In the genomic region with DNA sequence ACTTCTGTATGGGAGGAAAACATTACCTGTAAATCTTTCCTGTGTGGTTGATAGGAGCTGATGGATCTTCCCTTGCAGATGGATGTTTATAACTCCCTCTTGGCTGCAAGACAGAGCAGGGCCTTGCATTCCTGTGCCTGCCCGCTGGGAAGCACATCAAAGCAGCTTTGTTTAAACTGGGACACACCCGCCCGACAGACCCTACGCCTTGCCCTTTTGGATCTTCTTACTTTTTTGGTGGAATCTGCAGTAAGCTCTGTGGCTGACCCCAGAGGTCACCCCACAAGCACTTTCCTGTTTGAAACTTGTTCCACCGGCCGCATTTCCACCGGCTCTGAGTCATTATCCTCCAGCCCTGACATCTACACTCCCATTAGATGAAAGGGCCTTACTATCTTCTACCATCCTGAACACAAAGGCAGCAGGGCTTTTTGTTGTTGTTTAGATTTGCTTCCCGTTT, we compare ENCODE assay signal across 8 cellular contexts.
DNase-seq lines count a peak whose midpoint lies in the region; ATAC-seq, FAIRE-seq and TF ChIP-seq lines count a peak whose summit lies in the region.

No MANE protein-coding gene starts in this region.

- WGBS in heart left ventricle, 4 donors: 48 to 56% (median 52%) methylated on average over 8 of the region's 8 CpGs

- H3K4me1 ChIP-seq in heart left ventricle: peaks cover 0 to 14% (median 0%) of the 10 kb centered on the region in 12 donors
- H3K4me1 ChIP-seq in effector memory CD4-positive, alpha-beta T cell (ENCODE audit: control insufficient read depth, insufficient read depth, low read length, poor library complexity, severe bottlenecking): peaks cover 5% of the 10 kb centered on the region
- H3K4me1 ChIP-seq in OCI-LY7 (ENCODE audit: insufficient read depth, low read length, poor library complexity, severe bottlenecking): peaks cover 2% of the 10 kb centered on the region

- DNase-seq in KBM-7: peak; percentile 27
- peak; percentile 68 for DNase-seq in activated CD8-positive, alpha-beta T cell treated with anti-CD3 and anti-CD28 coated beads for 36 hours
- peak; percentile 20 to 50 (median 30) for DNase-seq in heart left ventricle
- peak; percentile 58 for DNase-seq in smooth muscle cell of the brain vasculature (ENCODE audit: low read depth, low spot score)
- no peak for DNase-seq in GM12891 (ENCODE audit: insufficient read length, low spot score)
- DNase-seq in effector memory CD4-positive, alpha-beta T cell: no peak
- DNase-seq in OCI-LY7 (ENCODE audit: low spot score): no peak

- no peaks in the 10 kb centered on the region for H3K79me2 ChIP-seq in OCI-LY7 (ENCODE audit: insufficient read depth, low read depth, low read length)

- no peaks in the 10 kb centered on the region for H3K9me2 ChIP-seq in OCI-LY7 (ENCODE audit: insufficient read depth, low read length)

- intact Hi-C loops in activated CD8-positive, alpha-beta T cell treated with anti-CD3 and anti-CD28 coated beads for 36 hours (cut with micrococcal nuclease): no loop called here
- intact Hi-C loops in heart left ventricle (cut with DNase I) (no loop called here), OCI-LY7 (cut with micrococcal nuclease; ENCODE audit: unreplicated experiment) (no loop called here)

- no peak for TF ChIP-seq CTCF in activated CD8-positive, alpha-beta T cell treated with anti-CD3 and anti-CD28 coated beads for 36 hours (IDR thresholded peaks at IDR 0.05)
- TF ChIP-seq CTCF in heart left ventricle (IDR thresholded peaks at IDR 0.05) (no peak), OCI-LY7 (conservative IDR thresholded peaks at IDR 0.05; ENCODE audit: low read length) (no peak)

- H3K4me1 Mint-ChIP-seq in activated CD8-positive, alpha-beta T cell treated with anti-CD3 and anti-CD28 coated beads for 36 hours (ENCODE audit: low read depth): peaks cover 13% of the 10 kb centered on the region

- FAIRE-seq in GM12891 (lab: Jason Lieb, UNC): no peak

- no peaks in the 10 kb centered on the region for H4K20me1 ChIP-seq in OCI-LY7 (ENCODE audit: insufficient read depth, low read length)

- H3K4me3 Mint-ChIP-seq in activated CD8-positive, alpha-beta T cell treated with anti-CD3 and anti-CD28 coated beads for 36 hours: no peak overlapping the region

- H3K36me3 ChIP-seq in heart left ventricle (no peaks in the 10 kb centered on the region), OCI-LY7 (ENCODE audit: insufficient read depth, low read length) (no peaks in the 10 kb centered on the region)
- H3K36me3 ChIP-seq in effector memory CD4-positive, alpha-beta T cell (ENCODE audit: control insufficient read depth, insufficient read depth, low read length): no peaks in the 10 kb centered on the region

- no peaks in the 10 kb centered on the region for H3K27me3 Mint-ChIP-seq in activated CD8-positive, alpha-beta T cell treated with anti-CD3 and anti-CD28 coated beads for 36 hours

- in situ Hi-C loops in KBM-7 (cut with MboI; ENCODE audit: low pct_unique_long_range_greater_than_20kb, low sequenced_read_pairs): no loop called here

- H3K36me3 Mint-ChIP-seq in activated CD8-positive, alpha-beta T cell treated with anti-CD3 and anti-CD28 coated beads for 36 hours (ENCODE audit: low read depth): no peaks in the 10 kb centered on the region

- ATAC-seq in activated CD8-positive, alpha-beta T cell treated with anti-CD3 and anti-CD28 coated beads for 36 hours: peak; percentile 61
- ATAC-seq in heart left ventricle (peak in 3 of 4 donors; percentile 74 to 77 (median 76)), GM21515 (IDR thresholded peaks at IDR 0.05; ENCODE audit: unreplicated experiment) (no peak)

- CTCF ChIA-PET in activated CD8-positive, alpha-beta T cell treated with anti-CD3 and anti-CD28 coated beads for 36 hours (lab: Charles Lee): no interaction called here
- CTCF ChIA-PET in OCI-LY7 (lab: Charles Lee; ENCODE audit: unreplicated experiment): no interaction called here

- H3K9me3 ChIP-seq in heart left ventricle (no peaks in the 10 kb centered on the region), OCI-LY7 (ENCODE audit: low read length) (no peaks in the 10 kb centered on the region)
- no peaks in the 10 kb centered on the region for H3K9me3 ChIP-seq in effector memory CD4-positive, alpha-beta T cell (ENCODE audit: control insufficient read depth, low read length)

- no peaks in the 10 kb centered on the region for H3K9me3 Mint-ChIP-seq in activated CD8-positive, alpha-beta T cell treated with anti-CD3 and anti-CD28 coated beads for 36 hours

- H3K27me3 ChIP-seq in heart left ventricle: no peaks in the 10 kb centered on the region
- H3K27me3 ChIP-seq in effector memory CD4-positive, alpha-beta T cell (replicated peaks; ENCODE audit: control insufficient read depth, insufficient read depth, low read length, poor library complexity, severe bottlenecking): no peaks in the 10 kb centered on the region

- H3K27ac ChIP-seq in heart left ventricle (no peak overlapping the region), OCI-LY7 (ENCODE audit: low read depth, low read length, poor library complexity, severe bottlenecking) (no peak overlapping the region)
- H3K27ac ChIP-seq in effector memory CD4-positive, alpha-beta T cell (ENCODE audit: insufficient read depth, low read length, poor library complexity, severe bottlenecking): no peak overlapping the region

- BruUV-seq in OCI-LY7 (replicated peaks; lab: Mats Ljungman, UMichigan): no TSS peak

- no peak overlapping the region for H3K27ac Mint-ChIP-seq in activated CD8-positive, alpha-beta T cell treated with anti-CD3 and anti-CD28 coated beads for 36 hours

- no peak overlapping the region for H2AFZ ChIP-seq in OCI-LY7 (ENCODE audit: low read length)

- TF ChIP-seq POLR2A in heart left ventricle (IDR thresholded peaks at IDR 0.05) (no peak), GM12891 (IDR thresholded peaks at IDR 0.05; ENCODE audit: low read depth, low read length) (no peak)

- POLR2A ChIA-PET in activated CD8-positive, alpha-beta T cell treated with anti-CD3 and anti-CD28 coated beads for 36 hours (lab: Charles Lee): no interaction called here
- POLR2A ChIA-PET in OCI-LY7 (lab: Charles Lee): interaction anchor here (0.6 kb wide), 1 partner anchor 214 kb away, joined by 3 read pairs; no protein-coding TSS in a partner anchor

- no peak overlapping the region for H3K4me2 ChIP-seq in OCI-LY7 (ENCODE audit: low read length)

- no peak overlapping the region for H3K4me3 ChIP-seq in heart left ventricle
- no peak overlapping the region for H3K4me3 ChIP-seq in effector memory CD4-positive, alpha-beta T cell (ENCODE audit: insufficient read depth, low read depth, low read length, poor library complexity, severe bottlenecking)
- H3K4me3 ChIP-seq in OCI-LY7 (ENCODE audit: low read depth, low read length, poor library complexity, severe bottlenecking): no peak overlapping the region

TF ChIP-seq in GM12891, 5 proteins besides CTCF, POLR2A, EP300 and RAD21:
- no peak for TF ChIP-seq POU2F2 (IDR thresholded peaks at IDR 0.05; ENCODE audit: low read depth, low read length)
- TF ChIP-seq POLR2AphosphoS5 (IDR thresholded peaks at IDR 0.05; ENCODE audit: low read depth, low read length): no peak
- no peak for TF ChIP-seq SPI1 (IDR thresholded peaks at IDR 0.05; ENCODE audit: low read depth, low read length)
- no peak for TF ChIP-seq TAF1 (IDR thresholded peaks at IDR 0.05; ENCODE audit: low read depth, low read length)
- no peak for TF ChIP-seq PAX5 (IDR thresholded peaks at IDR 0.05; ENCODE audit: insufficient read depth, low read length, severe bottlenecking)

Comparison
In these comparisons a context has a peak if more than half of its experiments do, and no peak if none do; other contexts are left out.
1. DNase-seq: peak in KBM-7 (single experiment), activated CD8-positive, alpha-beta T cell treated with anti-CD3 and anti-CD28 coated beads for 36 hours (single experiment), heart left ventricle (5 of 5) and smooth muscle cell of the brain vasculature (single experiment); none in GM12891 (single experiment), effector memory CD4-positive, alpha-beta T cell (0 of 3) and OCI-LY7 (single experiment).